Comparison of ENCODE assay signal across 34 cellular contexts in the genomic region with DNA sequence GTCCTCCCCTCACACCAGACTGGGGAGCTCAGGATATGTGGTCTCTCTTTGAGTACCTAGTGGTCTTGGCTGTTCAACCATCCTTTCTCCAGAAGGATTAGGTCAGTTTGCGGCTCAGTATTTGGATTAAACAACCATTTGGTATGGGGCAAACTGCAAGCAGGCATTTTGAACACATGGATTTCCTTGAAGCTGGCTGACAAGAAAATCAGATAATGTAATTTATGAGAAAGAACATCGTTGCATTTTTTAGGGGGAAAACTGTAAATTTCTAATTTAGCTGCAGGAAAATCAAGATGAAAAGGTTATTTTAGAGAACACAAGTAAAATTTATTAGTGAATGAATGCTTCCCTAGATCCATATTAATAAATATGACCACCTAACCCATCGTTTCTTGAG. TPM values are rescaled to one million over a fixed set of nuclear protein-coding genes. Genes with fewer than 3 reads are reported as not detected.
"Had no signal": no experiment of that assay in that cellular context is flagged by ENCODE, and none has a peak within 500 bp of the region (broad histone marks: within the 10 kb centered on the region; RNA-seq: fewer than 3 reads in every experiment).

No MANE protein-coding gene starts in this region.

- H3K4me1 Mint-ChIP-seq: activated CD4-positive, alpha-beta T cell treated with anti-CD3 and anti-CD28 coated beads, Interleukin-2, amount 10 ng/mL, durations not matched to agents 24 days and 14 days; activated naive CD4-positive, alpha-beta T cell treated with anti-CD3 and anti-CD28 coated beads, Interleukin-2, amount 50 U/mL, for 24 hours; activated naive CD8-positive, alpha-beta T cell treated with anti-CD3 and anti-CD28 coated beads, Interleukin-2, amount 10 ng/mL, durations not matched to agents 7 days and 5 days; central memory CD8-positive, alpha-beta T cell had no signal

- H2AFZ ChIP-seq: PC-9 had no signal

- H3K4me1 ChIP-seq: ascending aorta had no signal

- H3K27ac ChIP-seq: ascending aorta, cardiac muscle cell, PC-9, RWPE1 had no signal

- H3K27me3 ChIP-seq: ascending aorta, cardiac muscle cell had no signal

- H3K4me2 ChIP-seq: PC-9 had no signal

- H3K36me3 ChIP-seq: ascending aorta, cardiac muscle cell had no signal

- H3K27ac Mint-ChIP-seq: activated CD4-positive, alpha-beta T cell treated with anti-CD3 and anti-CD28 coated beads, Interleukin-2, amount 10 ng/mL, durations not matched to agents 24 days and 14 days; activated CD8-positive, alpha-beta T cell treated with anti-CD3 and anti-CD28 coated beads for 36 hours; activated naive CD4-positive, alpha-beta T cell treated with anti-CD3 and anti-CD28 coated beads, Interleukin-2, amount 50 U/mL, for 24 hours; activated naive CD8-positive, alpha-beta T cell treated with anti-CD3 and anti-CD28 coated beads, Interleukin-2, amount 10 ng/mL, durations not matched to agents 7 days and 5 days; activated T-helper 2 cell treated with anti-CD3 and anti-CD28 coated beads, Interferon-gamma antibody, Interleukin-2, Interleukin-4, amounts not matched to agents 10 μg/mL and 5 μg/mL and 100 μg/mL, durations not matched to agents 14 hours and 24 hours and 36 hours; T-helper 1 cell treated with Interleukin-12 subunit alpha and Interleukin-12 subunit beta and Interleukin-4 antibody, amounts not matched to agents 30 μg/mL and 1 μg/mL, for 36 hours; T-helper 2 cell treated with Interferon-gamma antibody and Interleukin-4, amounts not matched to agents 5 μg/mL and 100 μg/mL, for 36 hours had no signal

- H3K9me3 Mint-ChIP-seq: activated CD4-positive, alpha-beta T cell treated with anti-CD3 and anti-CD28 coated beads, Interleukin-2, amount 10 ng/mL, durations not matched to agents 24 days and 14 days; activated CD8-positive, alpha-beta T cell treated with anti-CD3 and anti-CD28 coated beads for 36 hours; activated naive CD4-positive, alpha-beta T cell treated with anti-CD3 and anti-CD28 coated beads, Interleukin-2, amount 50 U/mL, for 24 hours; activated naive CD8-positive, alpha-beta T cell treated with anti-CD3 and anti-CD28 coated beads, Interleukin-2, amount 10 ng/mL, durations not matched to agents 7 days and 5 days; activated T-helper 2 cell treated with anti-CD3 and anti-CD28 coated beads, Interferon-gamma antibody, Interleukin-2, Interleukin-4, amounts not matched to agents 10 μg/mL and 5 μg/mL and 100 μg/mL, durations not matched to agents 14 hours and 24 hours and 36 hours; central memory CD8-positive, alpha-beta T cell; T-helper 1 cell treated with Interleukin-12 subunit alpha and Interleukin-12 subunit beta and Interleukin-4 antibody, amounts not matched to agents 30 μg/mL and 1 μg/mL, for 36 hours; T-helper 2 cell treated with Interferon-gamma antibody and Interleukin-4, amounts not matched to agents 5 μg/mL and 100 μg/mL, for 36 hours had no signal

- H3K4me3 Mint-ChIP-seq: activated CD4-positive, alpha-beta T cell treated with anti-CD3 and anti-CD28 coated beads, Interleukin-2, amount 10 ng/mL, durations not matched to agents 24 days and 14 days; activated CD8-positive, alpha-beta T cell treated with anti-CD3 and anti-CD28 coated beads for 36 hours; activated naive CD4-positive, alpha-beta T cell treated with anti-CD3 and anti-CD28 coated beads, Interleukin-2, amount 50 U/mL, for 24 hours; activated naive CD8-positive, alpha-beta T cell treated with anti-CD3 and anti-CD28 coated beads, Interleukin-2, amount 10 ng/mL, durations not matched to agents 7 days and 5 days; central memory CD8-positive, alpha-beta T cell; T-helper 1 cell treated with Interleukin-12 subunit alpha and Interleukin-12 subunit beta and Interleukin-4 antibody, amounts not matched to agents 30 μg/mL and 1 μg/mL, for 36 hours; T-helper 2 cell treated with Interferon-gamma antibody and Interleukin-4, amounts not matched to agents 5 μg/mL and 100 μg/mL, for 36 hours had no signal

- H3K36me3 Mint-ChIP-seq: activated naive CD4-positive, alpha-beta T cell treated with anti-CD3 and anti-CD28 coated beads, Interleukin-2, amount 50 U/mL, for 24 hours; activated naive CD8-positive, alpha-beta T cell treated with anti-CD3 and anti-CD28 coated beads, Interleukin-2, amount 10 ng/mL, durations not matched to agents 7 days and 5 days had no signal

- H3K9me3 ChIP-seq: ascending aorta had no signal

- ATAC-seq: activated CD8-positive, alpha-beta T cell treated with anti-CD3 and anti-CD28 coated beads for 36 hours had no signal

- H3K4me3 ChIP-seq: ascending aorta, cardiac muscle cell, PC-9 had no signal

- FAIRE-seq: RCC 7860, TTC549 had no signal

- DNase-seq: activated CD4-positive, alpha-beta T cell treated with anti-CD3 and anti-CD28 coated beads, Interleukin-2, amount 10 ng/mL, durations not matched to agents 24 days and 14 days; activated CD4-positive, alpha-beta T cell treated with anti-CD3 and anti-CD28 coated beads, Interleukin-2, amount 50 U/mL, for 4 hours; activated CD8-positive, alpha-beta T cell treated with anti-CD3 and anti-CD28 coated beads for 36 hours; activated gamma-delta T cell; activated naive CD4-positive, alpha-beta T cell treated with Interleukin-2 at 50 U/mL for 16 hours; activated naive CD8-positive, alpha-beta T cell treated with anti-CD3 and anti-CD28 coated beads, Interleukin-2, amount 10 ng/mL, durations not matched to agents 7 days and 5 days; activated T-cell treated with anti-CD3 and anti-CD28 coated beads, Interleukin-2, amount 50 U/mL, for 1 hour; amygdala; NCI-H1048; NCI-H1105 treated with DMSO at 0.1 percent for 48 hours; NCI-H1436; NCI-H1694; NCI-H1930; NCI-H2081 treated with DMSO at 0.1 percent for 48 hours; NCI-H345; NCI-H510A; NCI-H526; NCI-H748 treated with DMSO at 0.1 percent for 48 hours; PC-9; Right ventricle myocardium superior had no signal

RNA-seq across cellular contexts. Expression of gene DPPA5, which starts 25.3 kb away (rescaled TPM):
- total RNA-seq: activated CD4-positive, alpha-beta T cell treated with anti-CD3 and anti-CD28 coated beads, Interleukin-2, amount 10 ng/mL, durations not matched to agents 24 days and 14 days; activated CD8-positive, alpha-beta memory T cell treated with anti-CD3 and anti-CD28 coated beads for 36 hours; activated CD8-positive, alpha-beta T cell treated with anti-CD3 and anti-CD28 coated beads for 36 hours; activated naive CD8-positive, alpha-beta T cell treated with anti-CD3 and anti-CD28 coated beads, Interleukin-2, amount 10 ng/mL, durations not matched to agents 7 days and 5 days; activated T-helper 2 cell treated with anti-CD3 and anti-CD28 coated beads, Interferon-gamma antibody, Interleukin-2, Interleukin-4, amounts not matched to agents 10 μg/mL and 5 μg/mL and 100 μg/mL, durations not matched to agents 14 hours and 24 hours and 36 hours; ascending aorta; cardiac muscle cell; chondrocyte; MCF 10A; PC-9; Right ventricle myocardium superior had no signal
- polyA plus RNA-seq: adipose tissue, cardiac muscle cell had no signal

RNA-seq across cellular contexts. Expression of gene KHDC3L, which starts 33.7 kb away (rescaled TPM):
- total RNA-seq: activated CD4-positive, alpha-beta T cell treated with anti-CD3 and anti-CD28 coated beads, Interleukin-2, amount 10 ng/mL, durations not matched to agents 24 days and 14 days; activated CD8-positive, alpha-beta memory T cell treated with anti-CD3 and anti-CD28 coated beads for 36 hours; activated CD8-positive, alpha-beta T cell treated with anti-CD3 and anti-CD28 coated beads for 36 hours; activated naive CD8-positive, alpha-beta T cell treated with anti-CD3 and anti-CD28 coated beads, Interleukin-2, amount 10 ng/mL, durations not matched to agents 7 days and 5 days; activated T-helper 2 cell treated with anti-CD3 and anti-CD28 coated beads, Interferon-gamma antibody, Interleukin-2, Interleukin-4, amounts not matched to agents 10 μg/mL and 5 μg/mL and 100 μg/mL, durations not matched to agents 14 hours and 24 hours and 36 hours; ascending aorta; chondrocyte; MCF 10A; PC-9; Right ventricle myocardium superior had no signal
- polyA plus RNA-seq: adipose tissue, cardiac muscle cell had no signal

RNA-seq across cellular contexts. Expression of gene OOEP, which starts 40.9 kb away (rescaled TPM):
- total RNA-seq: activated CD8-positive, alpha-beta T cell treated with anti-CD3 and anti-CD28 coated beads for 36 hours; activated T-helper 2 cell treated with anti-CD3 and anti-CD28 coated beads, Interferon-gamma antibody, Interleukin-2, Interleukin-4, amounts not matched to agents 10 μg/mL and 5 μg/mL and 100 μg/mL, durations not matched to agents 14 hours and 24 hours and 36 hours; ascending aorta; cardiac muscle cell; chondrocyte; MCF 10A; Right ventricle myocardium superior had no signal
- polyA plus RNA-seq: cardiac muscle cell had no signal
